Comparison of ENCODE assay signal across 1 cellular context in the genomic region with DNA sequence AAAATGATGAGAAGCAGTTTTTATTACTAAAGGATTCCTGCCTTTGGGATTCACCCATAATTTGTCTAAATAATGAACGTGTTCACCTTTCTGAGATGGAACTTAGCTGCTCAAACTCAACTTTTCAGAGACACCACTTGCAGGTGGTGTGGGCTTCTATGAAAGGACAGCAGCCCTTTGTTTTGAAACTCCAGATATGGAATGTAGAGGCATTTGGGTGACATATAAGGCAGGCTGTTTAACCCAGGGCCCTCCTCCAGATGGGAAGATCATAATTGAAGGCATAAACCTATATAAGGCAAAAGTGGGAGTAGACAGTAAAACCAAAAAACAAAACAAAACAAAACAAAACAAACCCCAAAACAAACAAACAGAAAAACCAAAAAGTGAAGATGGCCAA.
TF ChIP-seq lines count a peak whose summit lies in the region.

No MANE protein-coding gene starts in this region.

TF ChIP-seq in WTC11, 78 proteins besides CTCF, POLR2A, EP300 and RAD21:
- TF ChIP-seq, protein P1, sequence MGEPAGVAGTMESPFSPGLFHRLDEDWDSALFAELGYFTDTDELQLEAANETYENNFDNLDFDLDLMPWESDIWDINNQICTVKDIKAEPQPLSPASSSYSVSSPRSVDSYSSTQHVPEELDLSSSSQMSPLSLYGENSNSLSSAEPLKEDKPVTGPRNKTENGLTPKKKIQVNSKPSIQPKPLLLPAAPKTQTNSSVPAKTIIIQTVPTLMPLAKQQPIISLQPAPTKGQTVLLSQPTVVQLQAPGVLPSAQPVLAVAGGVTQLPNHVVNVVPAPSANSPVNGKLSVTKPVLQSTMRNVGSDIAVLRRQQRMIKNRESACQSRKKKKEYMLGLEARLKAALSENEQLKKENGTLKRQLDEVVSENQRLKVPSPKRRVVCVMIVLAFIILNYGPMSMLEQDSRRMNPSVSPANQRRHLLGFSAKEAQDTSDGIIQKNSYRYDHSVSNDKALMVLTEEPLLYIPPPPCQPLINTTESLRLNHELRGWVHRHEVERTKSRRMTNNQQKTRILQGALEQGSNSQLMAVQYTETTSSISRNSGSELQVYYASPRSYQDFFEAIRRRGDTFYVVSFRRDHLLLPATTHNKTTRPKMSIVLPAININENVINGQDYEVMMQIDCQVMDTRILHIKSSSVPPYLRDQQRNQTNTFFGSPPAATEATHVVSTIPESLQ (CRISPR knock-in tag; IDR thresholded peaks at IDR 0.05) = no peak
- TF ChIP-seq NR2C2 (CRISPR knock-in tag; IDR thresholded peaks at IDR 0.05) (no peak), SMAD3 (CRISPR knock-in tag; IDR thresholded peaks at IDR 0.05; ENCODE audit: borderline replicate concordance) (no peak), ZNF317 (CRISPR knock-in tag; IDR thresholded peaks at IDR 0.05; ENCODE audit: borderline replicate concordance, low read depth) (no peak), ZNF232 (CRISPR knock-in tag; IDR thresholded peaks at IDR 0.05) (no peak), CBFB (CRISPR knock-in tag; IDR thresholded peaks at IDR 0.05; ENCODE audit: low read depth) (no peak), IRF2 (CRISPR knock-in tag; IDR thresholded peaks at IDR 0.05; ENCODE audit: borderline replicate concordance, low read depth) (no peak), ZNF671 (CRISPR knock-in tag; IDR thresholded peaks at IDR 0.05) (no peak)
- TF ChIP-seq, protein P2, sequence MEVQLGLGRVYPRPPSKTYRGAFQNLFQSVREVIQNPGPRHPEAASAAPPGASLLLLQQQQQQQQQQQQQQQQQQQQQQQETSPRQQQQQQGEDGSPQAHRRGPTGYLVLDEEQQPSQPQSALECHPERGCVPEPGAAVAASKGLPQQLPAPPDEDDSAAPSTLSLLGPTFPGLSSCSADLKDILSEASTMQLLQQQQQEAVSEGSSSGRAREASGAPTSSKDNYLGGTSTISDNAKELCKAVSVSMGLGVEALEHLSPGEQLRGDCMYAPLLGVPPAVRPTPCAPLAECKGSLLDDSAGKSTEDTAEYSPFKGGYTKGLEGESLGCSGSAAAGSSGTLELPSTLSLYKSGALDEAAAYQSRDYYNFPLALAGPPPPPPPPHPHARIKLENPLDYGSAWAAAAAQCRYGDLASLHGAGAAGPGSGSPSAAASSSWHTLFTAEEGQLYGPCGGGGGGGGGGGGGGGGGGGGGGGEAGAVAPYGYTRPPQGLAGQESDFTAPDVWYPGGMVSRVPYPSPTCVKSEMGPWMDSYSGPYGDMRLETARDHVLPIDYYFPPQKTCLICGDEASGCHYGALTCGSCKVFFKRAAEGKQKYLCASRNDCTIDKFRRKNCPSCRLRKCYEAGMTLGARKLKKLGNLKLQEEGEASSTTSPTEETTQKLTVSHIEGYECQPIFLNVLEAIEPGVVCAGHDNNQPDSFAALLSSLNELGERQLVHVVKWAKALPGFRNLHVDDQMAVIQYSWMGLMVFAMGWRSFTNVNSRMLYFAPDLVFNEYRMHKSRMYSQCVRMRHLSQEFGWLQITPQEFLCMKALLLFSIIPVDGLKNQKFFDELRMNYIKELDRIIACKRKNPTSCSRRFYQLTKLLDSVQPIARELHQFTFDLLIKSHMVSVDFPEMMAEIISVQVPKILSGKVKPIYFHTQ (CRISPR knock-in tag; IDR thresholded peaks at IDR 0.05) = no peak
TF ChIP-seq in WTC11: peak in this region for 0.
